ENCODE assay signal across 9 cellular contexts in genomic region chr1:86389315-86389714, GRCh38. TPM values are rescaled to one million over a fixed set of nuclear protein-coding genes. Genes with fewer than 3 reads are reported as not detected.
DNase-seq lines count a peak whose midpoint lies in the region; ATAC-seq and TF ChIP-seq lines count a peak whose summit lies in the region.
"Had no signal": no experiment of that assay in that cellular context is flagged by ENCODE, and none has a peak within 500 bp of the region (broad histone marks: within the 10 kb centered on the region; RNA-seq: fewer than 3 reads in every experiment).

No MANE protein-coding gene starts in this region.

- H3K27ac Mint-ChIP-seq in HFFc6 (peak overlapping the region; percentile 30), IgD-negative memory B cell (peak overlapping the region; percentile 36 to 65 (median 65)), naive B cell (peak overlapping the region in 4 of 6 donors; percentile 7 to 72 (median 62))

- H3K4me1 Mint-ChIP-seq in HFFc6 (ENCODE audit: low read depth) (peaks cover 68% of the 10 kb centered on the region), IgD-negative memory B cell (peaks cover 39 to 44% (median 42%) of the 10 kb centered on the region in 3 donors), naive B cell (peaks cover 17 to 34% (median 32%) of the 10 kb centered on the region in 3 donors)

- H3K9me3 Mint-ChIP-seq in HFFc6 (no peaks in the 10 kb centered on the region), IgD-negative memory B cell (no peaks in the 10 kb centered on the region), naive B cell (peaks cover 0 to 3% (median 0%) of the 10 kb centered on the region in 7 donors)

- H3K36me3 Mint-ChIP-seq in HFFc6 (ENCODE audit: low read depth): peaks cover 26% of the 10 kb centered on the region
- peaks cover 13% of the 10 kb centered on the region for H3K36me3 Mint-ChIP-seq in IgD-negative memory B cell
- H3K36me3 Mint-ChIP-seq in naive B cell: no peaks in the 10 kb centered on the region

- H3K4me3 Mint-ChIP-seq in HFFc6 (peak overlapping the region; percentile 61), IgD-negative memory B cell (peak overlapping the region; percentile 18 to 85 (median 52)), naive B cell (peak overlapping the region in 4 of 8 donors; percentile 2 to 64 (median 34))

- ATAC-seq in GM19023 (IDR thresholded peaks at IDR 0.05; ENCODE audit: unreplicated experiment): peak; percentile 85
- peak; percentile 48 to 51 for ATAC-seq in naive B cell (ENCODE audit: low read depth in 2 of 2)

- no peak for TF ChIP-seq CTCF in HFFc6 (IDR thresholded peaks at IDR 0.05)

- H3K27me3 Mint-ChIP-seq in HFFc6 (ENCODE audit: insufficient read depth) (no peaks in the 10 kb centered on the region), IgD-negative memory B cell (no peaks in the 10 kb centered on the region), naive B cell (no peaks in the 10 kb centered on the region)

- DNase-seq in HFFc6: no peak
- no peak for DNase-seq in naive B cell
- no peak for DNase-seq in ecto neural progenitor cell (ENCODE audit: low spot score)
- no peak for DNase-seq in stimulated activated CD4-positive, alpha-beta T cell treated with anti-CD3 and anti-CD28 coated beads, Interleukin-4, amount 100 ng/mL, for 4 hours
- DNase-seq in glomerular visceral epithelial cell (ENCODE audit: extremely low spot score): no peak
- DNase-seq in NK-92 (lab: John Stamatoyannopoulos, UW; ENCODE audit: unreplicated experiment): no peak

RNA-seq across cellular contexts. Expression of gene ODF2L, which starts 6.8 kb away (rescaled TPM):
- total RNA-seq in HFFc6 (2021; fragmentation: NEBNext Ultra II Directional; extraction: Animal tissue kit (Norgen Biotek cat#: 25700)): 10 to 100 TPM; 19.6 to 25.6 (median 21.0) TPM
- polyA plus RNA-seq in IgD-negative memory B cell: 23.1 TPM
- 10 to 100 TPM; 24.2 to 46.8 (median 27.2) TPM for polyA plus RNA-seq in naive B cell (ENCODE audit: low read depth in 6 of 6)

RNA-seq across cellular contexts. Expression of gene CLCA2, which starts 34.7 kb away (rescaled TPM):
- total RNA-seq in HFFc6 (2021; fragmentation: NEBNext Ultra II Directional; extraction: Animal tissue kit (Norgen Biotek cat#: 25700)): under 1 TPM; 0.09 to 0.50 (median 0.18) TPM
- not detected for polyA plus RNA-seq in IgD-negative memory B cell
- not detected for polyA plus RNA-seq in naive B cell (ENCODE audit: low read depth in 6 of 6)
- total RNA-seq: T-helper 1 cell treated with Interleukin-12 subunit alpha and Interleukin-12 subunit beta and Interleukin-4 antibody, amounts not matched to agents 30 ng/mL and 1 ng/mL, for 36 hours had no signal
